ENCODE assay signal across 15 cellular contexts in genomic region chr1:92909321-92909720, GRCh38. TPM values are rescaled to one million over a fixed set of nuclear protein-coding genes. Genes with fewer than 3 reads are reported as not detected.
DNase-seq lines count a peak whose midpoint lies in the region; ATAC-seq, FAIRE-seq and TF ChIP-seq lines count a peak whose summit lies in the region.
"Had no signal": no experiment of that assay in that cellular context is flagged by ENCODE, and none has a peak within 500 bp of the region (broad histone marks: within the 10 kb centered on the region; RNA-seq: fewer than 3 reads in every experiment).

No MANE protein-coding gene starts in this region.

- intact Hi-C loops in left ventricle myocardium superior (cut with micrococcal nuclease) = no loop called here

- no peaks in the 10 kb centered on the region for H3K27me3 ChIP-seq in BJ (ENCODE audit: control insufficient read depth, insufficient read depth, low read length)
- H3K27me3 ChIP-seq: stomach had no signal

- DNase-seq in BJ (ENCODE audit: low read depth) (peak; percentile 71), HTR-8/SVneo (ENCODE audit: insufficient read length, low spot score) (peak; percentile 56), cerebellar cortex (ENCODE audit: low spot score) (peak; percentile 27), medulla oblongata (ENCODE audit: extremely low spot score) (peak; percentile 51), D721Med (ENCODE audit: insufficient read length, low spot score) (no peak), NCI-H1694 (lab: John Stamatoyannopoulos, UW) (no peak), left ventricle myocardium superior (no peak)
- DNase-seq in stimulated activated CD4-positive, alpha-beta T cell treated with anti-CD3 and anti-CD28 coated beads, Interleukin-4, amount 100 ng/mL, for 1 hour = no peak
- DNase-seq: activated CD4-positive, alpha-beta T cell treated with anti-CD3 and anti-CD28 coated beads for 48 hours; activated gamma-delta T cell treated with Interleukin-2 at 50 U/mL for 16 hours; Calu3; dermis blood vessel endothelial cell; stimulated activated CD4-positive, alpha-beta T cell treated with anti-CD3 and anti-CD28 coated beads, Interleukin-1b, Interleukin-23, amount 100 ng/mL, for 48 hours; stomach had no signal

- CTCF ChIA-PET in BJ (lab: Yijun Ruan, JAX) = interaction anchor here (0.9 to 1.2 kb wide), 3 partner anchors 11 to 84 kb away, joined by 3 to 4 read pairs (median 4); no protein-coding TSS in a partner anchor

- no peaks in the 10 kb centered on the region for H3K36me3 ChIP-seq in BJ (ENCODE audit: control insufficient read depth, insufficient read depth, low read length)
- H3K36me3 ChIP-seq: stomach had no signal

- TF ChIP-seq CTCF in BJ (IDR thresholded peaks at IDR 0.05; ENCODE audit: insufficient read depth, low read depth, low read length) = no peak
- no peak for TF ChIP-seq CTCF in D721Med (IDR thresholded peaks at IDR 0.05; ENCODE audit: insufficient read depth, missing control alignments)

- no peak overlapping the region for H3K4me3 ChIP-seq in BJ (ENCODE audit: low read depth, low read length)
- H3K4me3 ChIP-seq: SK-N-MC, stomach had no signal

- no peak for ATAC-seq in left ventricle myocardium superior

- POLR2A ChIA-PET in BJ (lab: Charles Lee) = no interaction called here

- FAIRE-seq in HTR-8/SVneo (lab: Jason Lieb, UNC) (peak; percentile 31), D721Med (lab: Jason Lieb, UNC) (no peak)

RNA-seq across cellular contexts. Expression of gene DIPK1A, which starts 51.9 kb away (rescaled TPM):
- 12.3 and 28.0 TPM in 2 replicates for polyA plus RNA-seq in BJ (2011; rRNA removed)
- polyA minus RNA-seq in BJ (2011; rRNA and poly(A)+ RNA removed) = 6.1 and 6.6 TPM in 2 replicates
- total RNA-seq in left ventricle myocardium superior = 7.3 TPM

Comparison
In these comparisons a context has a peak if more than half of its experiments do, and no peak if none do; other contexts are left out.
1. DNase-seq: peak in BJ (single experiment), HTR-8/SVneo (single experiment), cerebellar cortex (single experiment) and medulla oblongata (single experiment); none in D721Med (single experiment), stimulated activated CD4-positive, alpha-beta T cell treated with anti-CD3 and anti-CD28 coated beads, Interleukin-4, amount 100 ng/mL, for 1 hour (single experiment), NCI-H1694 (single experiment) and left ventricle myocardium superior (single experiment).